In genomic region chr20:33857722-33858563, GRCh38 we compare ENCODE assay signal across 1 cellular context.
TF ChIP-seq lines count a peak whose summit lies in the region.

No MANE protein-coding gene starts in this region.

TF ChIP-seq in HEK293, 187 proteins besides CTCF, POLR2A, EP300 and RAD21 (continued from another document):
- no peak for TF ChIP-seq REST (tag by site-specific recombination; IDR thresholded peaks at IDR 0.05)
- TF ChIP-seq ZNF223 (tag by site-specific recombination; IDR thresholded peaks at IDR 0.05): no peak
- TF ChIP-seq HOXD13 (CRISPR knock-in tag; IDR thresholded peaks at IDR 0.05; ENCODE audit: borderline replicate concordance): no peak
- no peak for TF ChIP-seq ZNF473 (tag by site-specific recombination; IDR thresholded peaks at IDR 0.05)
- peak; percentile 47; the same call in 1 of the 2 replicates for TF ChIP-seq ZNF366 (tag by site-specific recombination; conservative IDR thresholded peaks at IDR 0.05)
- peak; percentile 34; the same call in 1 of the 2 replicates for TF ChIP-seq ZIC2 (tag by site-specific recombination; IDR thresholded peaks at IDR 0.05)
- TF ChIP-seq ZNF747 (tag by site-specific recombination; IDR thresholded peaks at IDR 0.05): 0 out of 2 replicates have a peak, but pooled peaks have one; percentile 38
